In the genomic region with DNA sequence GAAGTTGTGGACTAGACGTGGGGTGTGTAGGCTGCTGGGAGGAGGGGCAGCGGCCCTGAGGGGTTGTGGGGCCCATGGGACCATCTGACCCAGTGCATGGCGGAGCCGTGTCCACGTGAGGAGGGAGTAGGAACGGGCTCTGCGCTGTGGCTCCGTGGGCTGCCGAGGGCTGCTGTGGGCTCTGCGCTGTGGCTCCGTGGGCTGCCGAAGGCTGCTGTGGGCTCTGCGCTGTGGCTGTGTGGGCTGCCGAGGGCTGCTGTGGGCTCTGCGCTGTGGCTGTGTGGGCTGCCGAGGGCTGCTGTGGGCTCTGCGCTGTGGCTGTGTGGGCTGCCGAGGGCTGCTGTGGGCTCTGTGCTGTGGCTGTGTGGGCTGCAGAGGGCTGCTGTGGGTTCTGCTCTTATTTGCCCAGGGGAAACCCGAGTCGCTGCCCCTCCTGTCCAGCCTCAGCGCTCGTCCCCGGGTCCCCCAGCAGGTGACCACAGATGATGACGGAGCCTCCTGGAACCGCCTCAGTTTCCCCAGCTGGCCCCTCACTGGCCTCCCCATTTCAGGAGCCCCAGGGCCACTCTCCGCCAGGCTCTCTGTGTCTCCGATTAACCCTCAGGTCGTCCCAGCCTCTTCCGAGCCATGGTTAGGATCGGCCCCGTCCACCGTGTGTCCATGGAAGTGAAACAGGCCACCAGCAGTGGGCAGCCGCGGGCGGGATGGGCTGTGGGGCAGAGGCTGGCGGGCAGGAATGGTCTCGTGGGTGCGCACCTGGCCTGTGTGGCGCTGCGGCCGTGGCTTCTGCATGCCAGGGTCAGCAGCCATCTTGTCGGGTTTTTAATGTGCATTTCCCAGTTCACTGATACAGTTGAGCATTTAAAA, we compare ENCODE assay signal across 19 cellular contexts. TPM values are rescaled to one million over a fixed set of nuclear protein-coding genes. Genes with fewer than 3 reads are reported as not detected.
DNase-seq lines count a peak whose midpoint lies in the region; ATAC-seq and TF ChIP-seq lines count a peak whose summit lies in the region.
"Had no signal": no experiment of that assay in that cellular context is flagged by ENCODE, and none has a peak within 500 bp of the region (broad histone marks: within the 10 kb centered on the region; RNA-seq: fewer than 3 reads in every experiment).

No MANE protein-coding gene starts in this region.

- intact Hi-C loops in upper lobe of right lung (cut with DNase I), result no loop called here

- H3K14ac ChIP-seq in H9 (ENCODE audit: insufficient read depth, low read length), result no peak overlapping the region

- H3K4me3 ChIP-seq in ACC112 (ENCODE audit: low read depth, low read length), result peak overlapping the region; percentile 47; the same call in 1 of the 2 replicates
- H3K4me3 ChIP-seq in adipocyte (ENCODE audit: low read length), result no peak overlapping the region
- no peak overlapping the region for H3K4me3 ChIP-seq in upper lobe of right lung
- H3K4me3 ChIP-seq: mucosa of descending colon, pancreas, thoracic aorta had no signal

- TF ChIP-seq CTCF in glutamatergic neuron (IDR thresholded peaks at IDR 0.05; ENCODE audit: partially characterized antibody, unreplicated experiment), result no peak
- TF ChIP-seq CTCF in progenitor cell of endocrine pancreas (IDR thresholded peaks at IDR 0.05; ENCODE audit: unreplicated experiment), result no peak
- TF ChIP-seq CTCF in H9 (conservative IDR thresholded peaks at IDR 0.05), result no peak
- TF ChIP-seq CTCF in upper lobe of right lung (IDR thresholded peaks at IDR 0.05), result no peak

- H3K4me1 Mint-ChIP-seq in glutamatergic neuron (ENCODE audit: low read depth, unreplicated experiment) (peaks cover 27% of the 10 kb centered on the region), progenitor cell of endocrine pancreas (ENCODE audit: low read depth) (peaks cover 10% of the 10 kb centered on the region), H9 (no peaks in the 10 kb centered on the region)

- H3K56ac ChIP-seq in H9 (ENCODE audit: insufficient read length, low read depth, low read length), result no peak overlapping the region

- DNase-seq in adipocyte (ENCODE audit: low read depth) (no peak), glutamatergic neuron (no peak), progenitor cell of endocrine pancreas (ENCODE audit: low spot score, unreplicated experiment) (no peak), kidney tubule cell (ENCODE audit: low spot score) (no peak), H9 (no peak), upper lobe of right lung (no peak)
- DNase-seq: activated CD4-positive, alpha-beta T cell treated with anti-CD3 and anti-CD28 coated beads for 4 hours; amniotic stem cell; CD4-positive, alpha-beta T cell; foreskin keratinocyte; mucosa of descending colon; NCI-H1417; T-helper 9 cell had no signal

- no peak overlapping the region for H4K8ac ChIP-seq in H9 (replicated peaks; ENCODE audit: insufficient read length, low read depth, low read length)

- H2BK20ac ChIP-seq in H9 (ENCODE audit: low read depth, low read length, poor library complexity, severe bottlenecking), result no peak overlapping the region

- no peak overlapping the region for H3K23ac ChIP-seq in H9 (ENCODE audit: insufficient read length, low read depth, low read length)

- no peaks in the 10 kb centered on the region for H3K23me2 ChIP-seq in H9 (ENCODE audit: insufficient read length, low read depth, low read length, poor library complexity, severe bottlenecking)

- H4K20me1 ChIP-seq in H9 (ENCODE audit: control insufficient read depth, insufficient read depth, insufficient read length), result no peaks in the 10 kb centered on the region

- H3K18ac ChIP-seq in H9 (ENCODE audit: insufficient read length, low read depth, low read length), result no peak overlapping the region

- H3K4ac ChIP-seq in H9 (ENCODE audit: low read depth, low read length), result no peak overlapping the region

- no CpG with 5 or more reads among the region's 42 CpGs for WGBS in H9 (ENCODE audit: extremely low coverage, insufficient read length, low lambda C conversion rate)

- no peaks in the 10 kb centered on the region for H3K27me3 ChIP-seq in ACC112 (ENCODE audit: insufficient read depth, low read length)
- no peaks in the 10 kb centered on the region for H3K27me3 ChIP-seq in adipocyte (replicated peaks; ENCODE audit: control insufficient read depth, insufficient read depth, low read length)
- H3K27me3 ChIP-seq in H9 (ENCODE audit: insufficient read depth, low read length), result no peaks in the 10 kb centered on the region
- no peaks in the 10 kb centered on the region for H3K27me3 ChIP-seq in upper lobe of right lung
- H3K27me3 ChIP-seq: foreskin keratinocyte, pancreas had no signal

- no peak overlapping the region for H2AK5ac ChIP-seq in H9 (ENCODE audit: insufficient read length, low read length)

- H3K9me3 Mint-ChIP-seq in glutamatergic neuron (ENCODE audit: unreplicated experiment) (peaks cover 28% of the 10 kb centered on the region), progenitor cell of endocrine pancreas (ENCODE audit: low read depth) (no peaks in the 10 kb centered on the region), H9 (no peaks in the 10 kb centered on the region; a peak in 1 of 5 replicates)
- H3K9me3 Mint-ChIP-seq: activated T-helper 2 cell treated with anti-CD3 and anti-CD28 coated beads, Interferon-gamma antibody, Interleukin-2, Interleukin-4, amounts not matched to agents 10 μg/mL and 5 μg/mL and 100 μg/mL, durations not matched to agents 14 hours and 24 hours and 36 hours; CD4-positive, alpha-beta T cell had no signal

- no peak overlapping the region for H3T11ph ChIP-seq in H9 (ENCODE audit: low read length)

- H2BK15ac ChIP-seq in H9 (ENCODE audit: low read depth, low read length), result no peak overlapping the region

- H3K4me1 ChIP-seq in ACC112 (ENCODE audit: control insufficient read depth, insufficient read depth, low read length, unreplicated experiment), result peaks cover 23% of the 10 kb centered on the region
- peaks cover 25% of the 10 kb centered on the region for H3K4me1 ChIP-seq in adipocyte (ENCODE audit: control insufficient read depth, insufficient read depth, low read length)
- no peaks in the 10 kb centered on the region for H3K4me1 ChIP-seq in H9 (ENCODE audit: insufficient read depth, low read length)
- peaks cover 13% of the 10 kb centered on the region for H3K4me1 ChIP-seq in upper lobe of right lung
- H3K4me1 ChIP-seq: pancreas had no signal

- H3K4me3 Mint-ChIP-seq in glutamatergic neuron (ENCODE audit: unreplicated experiment) (peak overlapping the region; percentile 49), progenitor cell of endocrine pancreas (ENCODE audit: low read depth) (no peak overlapping the region), H9 (no peak overlapping the region; a peak in 1 of 5 replicates)
- H3K4me3 Mint-ChIP-seq: CD4-positive, alpha-beta T cell had no signal

- H3K9me3 ChIP-seq in adipocyte (ENCODE audit: control insufficient read depth, low read length) (no peaks in the 10 kb centered on the region), H9 (ENCODE audit: control insufficient read depth, low read depth, low read length) (no peaks in the 10 kb centered on the region), upper lobe of right lung (no peaks in the 10 kb centered on the region)
- H3K9me3 ChIP-seq: mucosa of descending colon, pancreas, thoracic aorta had no signal

- peak overlapping the region; percentile 82 for H3K27ac Mint-ChIP-seq in glutamatergic neuron (ENCODE audit: unreplicated experiment)
- H3K27ac Mint-ChIP-seq in progenitor cell of endocrine pancreas, result peak overlapping the region; percentile 62
- H3K27ac Mint-ChIP-seq in H9, result peak overlapping the region in 1 of 3 experiments; percentile 27; a peak in 3 of 7 replicates
- H3K27ac Mint-ChIP-seq: activated T-helper 2 cell treated with anti-CD3 and anti-CD28 coated beads, Interferon-gamma antibody, Interleukin-2, Interleukin-4, amounts not matched to agents 10 μg/mL and 5 μg/mL and 100 μg/mL, durations not matched to agents 14 hours and 24 hours and 36 hours; CD4-positive, alpha-beta T cell had no signal

- H4K91ac ChIP-seq in H9 (ENCODE audit: insufficient read length, low read depth, low read length), result no peak overlapping the region

- H3K9ac ChIP-seq in adipocyte (ENCODE audit: low read length) (peak overlapping the region; percentile 66), H9 (ENCODE audit: extremely low read depth, insufficient read length, low read length) (no peak overlapping the region)

- H3K27me3 Mint-ChIP-seq in glutamatergic neuron (ENCODE audit: unreplicated experiment), result peaks cover 18% of the 10 kb centered on the region
- H3K27me3 Mint-ChIP-seq in progenitor cell of endocrine pancreas, result no peaks in the 10 kb centered on the region
- H3K27me3 Mint-ChIP-seq in H9 (ENCODE audit: low read depth), result no peaks in the 10 kb centered on the region; the same call in 1 of the 2 replicates
- H3K27me3 Mint-ChIP-seq: CD4-positive, alpha-beta T cell had no signal

- H3K4me2 ChIP-seq in H9 (ENCODE audit: insufficient read depth, insufficient read length, low read length), result no peak overlapping the region

- H3K79me1 ChIP-seq in H9 (ENCODE audit: insufficient read depth, low read depth, low read length, poor library complexity, severe bottlenecking), result peaks cover 3% of the 10 kb centered on the region

- H3K27ac ChIP-seq in ACC112 (ENCODE audit: low read depth, low read length) (peak overlapping the region; percentile 72), H9 (ENCODE audit: insufficient read length, low read depth, low read length) (no peak overlapping the region), upper lobe of right lung (no peak overlapping the region)
- H3K27ac ChIP-seq: foreskin keratinocyte, pancreas, thoracic aorta had no signal

- no peak overlapping the region for H2AFZ ChIP-seq in ACC112 (ENCODE audit: low read length, unreplicated experiment)
- H2AFZ ChIP-seq in H9 (ENCODE audit: low read length), result no peak overlapping the region

- H3K36me3 ChIP-seq in ACC112 (ENCODE audit: insufficient read depth, low read length) (no peaks in the 10 kb centered on the region; the same call in 1 of the 2 replicates), adipocyte (ENCODE audit: control insufficient read depth, insufficient read depth, low read length, severe bottlenecking) (peaks cover 10% of the 10 kb centered on the region), upper lobe of right lung (no peaks in the 10 kb centered on the region)

- H3K36me3 Mint-ChIP-seq in glutamatergic neuron (ENCODE audit: unreplicated experiment) (peaks cover 5% of the 10 kb centered on the region), progenitor cell of endocrine pancreas (ENCODE audit: insufficient read depth) (peaks cover 30% of the 10 kb centered on the region), H9 (ENCODE audit: insufficient read depth in 1 of 3, low read depth in 3 of 3) (peaks cover 23 to 48% (median 29%) of the 10 kb centered on the region in 3 experiments; a peak in 6 of 7 replicates)

- H4K5ac ChIP-seq in H9 (ENCODE audit: insufficient read length, low read depth, low read length), result no peak overlapping the region

- no peak overlapping the region for H2BK12ac ChIP-seq in H9 (ENCODE audit: insufficient read length, low read depth, low read length)

- no peak overlapping the region for H2BK120ac ChIP-seq in H9 (ENCODE audit: low read depth, low read length, poor library complexity, severe bottlenecking)

- H3K79me2 ChIP-seq in ACC112 (ENCODE audit: control insufficient read depth, insufficient read depth, low read length, unreplicated experiment), result peaks cover 61% of the 10 kb centered on the region
- H3K79me2 ChIP-seq in H9 (ENCODE audit: insufficient read depth, low read length), result peaks cover 24% of the 10 kb centered on the region; the same call in 1 of the 2 replicates

- ATAC-seq in GM19324 (IDR thresholded peaks at IDR 0.05; ENCODE audit: low FRiP score, unreplicated experiment), result no peak
- no peak for ATAC-seq in upper lobe of right lung
- ATAC-seq: foreskin keratinocyte, Panc1 had no signal

- H2BK5ac ChIP-seq in H9 (ENCODE audit: insufficient read length, low read length), result no peak overlapping the region

RNA-seq across cellular contexts. Expression of a gene that starts 20.0 kb away (rescaled TPM):
- total RNA-seq in glutamatergic neuron (ENCODE audit: unreplicated experiment), result 122 TPM
- total RNA-seq in progenitor cell of endocrine pancreas, result 79.8 and 87.9 TPM in 2 replicates
- 42.6 and 43.1 TPM in 2 replicates for total RNA-seq in H9 (2021)
- total RNA-seq in upper lobe of right lung, result 42.2 TPM

RNA-seq across cellular contexts. Expression of a gene that starts 36.6 kb away (rescaled TPM):
- total RNA-seq in glutamatergic neuron (ENCODE audit: unreplicated experiment) (not detected), progenitor cell of endocrine pancreas (12.9 and 13.1 TPM in 2 replicates), H9 (2021) (6.8 and 6.9 TPM in 2 replicates), upper lobe of right lung (32.9 TPM)

RNA-seq across cellular contexts. Expression of a gene that starts 51.3 kb away (rescaled TPM):
- total RNA-seq in glutamatergic neuron (ENCODE audit: unreplicated experiment) (13.6 TPM), progenitor cell of endocrine pancreas (22.6 and 23.7 TPM in 2 replicates), H9 (2021) (18.0 and 18.4 TPM in 2 replicates), upper lobe of right lung (9.7 TPM)

RNA-seq across cellular contexts. Expression of a gene that starts 51.5 kb away (rescaled TPM):
- total RNA-seq in glutamatergic neuron (ENCODE audit: unreplicated experiment), result 230 TPM
- 235 and 236 TPM in 2 replicates for total RNA-seq in progenitor cell of endocrine pancreas
- total RNA-seq in H9 (2021), result 425 and 433 TPM in 2 replicates
- total RNA-seq in upper lobe of right lung, result 167 TPM
